In the genomic region with DNA sequence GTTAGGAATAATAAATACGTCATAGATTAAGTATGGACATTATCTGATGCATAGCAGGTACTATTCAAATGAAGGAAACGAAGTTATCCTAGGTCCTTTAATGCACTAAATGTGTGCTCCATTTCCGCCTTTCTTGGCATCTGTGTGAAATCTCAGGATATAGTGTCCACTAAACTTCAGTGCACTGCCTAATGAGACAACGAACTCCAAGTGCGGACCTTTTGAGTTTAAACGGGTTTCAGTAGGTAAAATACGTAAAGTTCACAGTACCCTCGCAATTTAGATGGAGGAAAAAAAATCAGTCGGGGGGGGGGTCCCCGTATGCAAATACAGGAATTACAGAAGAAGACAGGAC, we compare ENCODE assay signal across 7 cellular contexts. TPM values are rescaled to one million over a fixed set of nuclear protein-coding genes. Genes with fewer than 3 reads are reported as not detected.
DNase-seq lines count a peak whose midpoint lies in the region; ATAC-seq, FAIRE-seq and TF ChIP-seq lines count a peak whose summit lies in the region.

No MANE protein-coding gene starts in this region.

- WGBS in lower leg skin, 2 donors, result 1 to 3% methylated on average over 10 of the region's 10 CpGs

- H3K27ac Mint-ChIP-seq in type B pancreatic cell, result peak overlapping the region; percentile 100

- intact Hi-C loops in lower leg skin (cut with DNase I; ENCODE audit: low total_unique reads), result no loop called here

- FAIRE-seq in GM12892 (lab: Jason Lieb, UNC), result no peak

- peaks cover 19% of the 10 kb centered on the region for H3K4me1 Mint-ChIP-seq in type B pancreatic cell (ENCODE audit: unreplicated experiment)

- TF ChIP-seq CTCF in lower leg skin (IDR thresholded peaks at IDR 0.05) (no peak), type B pancreatic cell (conservative IDR thresholded peaks at IDR 0.05) (peak; percentile 40)

- H3K4me3 Mint-ChIP-seq in type B pancreatic cell, result peak overlapping the region; percentile 96

- H3K27me3 Mint-ChIP-seq in type B pancreatic cell, result no peaks in the 10 kb centered on the region

- H3K4me1 ChIP-seq in HUES6 (ENCODE audit: control insufficient read depth, insufficient read depth, low read length), result peaks cover 12% of the 10 kb centered on the region

- DNase-seq in brain pericyte (ENCODE audit: low read depth, low spot score) (peak; percentile 21), lower leg skin (ENCODE audit: low spot score in 2 of 2) (no peak), type B pancreatic cell (ENCODE audit: extremely low spot score, unreplicated experiment) (no peak), NCI-H226 (no peak), GM12892 (ENCODE audit: insufficient read length) (no peak)

- no peaks in the 10 kb centered on the region for H3K36me3 ChIP-seq in HUES6 (ENCODE audit: control insufficient read depth, insufficient read depth, low read length)

- H3K36me3 Mint-ChIP-seq in type B pancreatic cell, result no peaks in the 10 kb centered on the region

- H3K4me3 ChIP-seq in HUES6 (ENCODE audit: low read depth, low read length) (peak overlapping the region; percentile 79), lower leg skin (ENCODE audit: low read depth, poor library complexity, severe bottlenecking) (peak overlapping the region; percentile 94)

- peak overlapping the region; percentile 78; the same call in 1 of the 2 replicates for H3K27ac ChIP-seq in HUES6 (ENCODE audit: low read depth, low read length)

- no peaks in the 10 kb centered on the region for H3K9me3 Mint-ChIP-seq in type B pancreatic cell

- ATAC-seq in GM18508 (IDR thresholded peaks at IDR 0.05; ENCODE audit: insufficient read depth, unreplicated experiment), result peak; percentile 9

- H3K9me3 ChIP-seq in HUES6 (ENCODE audit: control insufficient read depth, insufficient read depth, low read depth, low read length), result no peaks in the 10 kb centered on the region

- TF ChIP-seq POLR2A in lower leg skin (IDR thresholded peaks at IDR 0.05) (no peak), GM12892 (IDR thresholded peaks at IDR 0.05; ENCODE audit: low read depth, low read length) (no peak)

- peaks cover 4% of the 10 kb centered on the region; the same call in 1 of the 2 replicates for H3K27me3 ChIP-seq in HUES6 (ENCODE audit: control insufficient read depth, insufficient read depth, low read length)

- peak overlapping the region; percentile 84 for H3K9ac ChIP-seq in HUES6 (ENCODE audit: low read length)

RNA-seq across cellular contexts. Expression of a gene that starts 0.8 kb away (rescaled TPM):
- total RNA-seq in lower leg skin (10 to 100 TPM; 33.8 to 56.2 (median 41.2) TPM), type B pancreatic cell (ENCODE audit: low replicate concordance) (10.7 and 11.3 TPM in 2 replicates)
- polyA plus RNA-seq in GM12892 (2012; ENCODE audit: missing spikeins), result 30.2 TPM
